ENCODE assay signal across 17 cellular contexts in the genomic region with DNA sequence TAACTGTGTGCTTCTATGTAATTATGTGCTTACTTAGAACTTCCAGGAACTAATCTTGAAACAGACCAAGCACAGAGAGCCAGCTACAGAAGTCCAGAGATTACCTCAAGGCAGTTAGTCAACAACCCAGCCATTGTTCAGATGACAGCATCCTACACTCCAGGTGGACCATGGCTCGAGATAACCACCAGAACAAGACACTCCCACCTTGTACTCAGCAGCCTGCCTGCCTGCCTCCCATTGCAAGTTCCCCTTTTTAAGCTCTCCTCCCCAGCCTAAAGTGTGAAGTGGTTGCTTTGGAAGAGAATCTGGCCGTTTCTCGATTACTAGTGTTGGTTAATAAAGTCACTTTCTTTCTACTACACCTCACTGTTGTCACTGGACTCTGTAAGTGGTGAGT.
DNase-seq lines count a peak whose midpoint lies in the region; ATAC-seq and TF ChIP-seq lines count a peak whose summit lies in the region.
"Had no signal": no experiment of that assay in that cellular context is flagged by ENCODE, and none has a peak within 500 bp of the region (broad histone marks: within the 10 kb centered on the region; RNA-seq: fewer than 3 reads in every experiment).

No MANE protein-coding gene starts in this region.

- ATAC-seq in GM19463 (IDR thresholded peaks at IDR 0.05; ENCODE audit: unreplicated experiment) (peak; percentile 52), esophagus mucosa (no peak), left lung (no peak)
- ATAC-seq: activated CD4-positive, CD25-positive, alpha-beta regulatory T cell treated with anti-CD3 and anti-CD28 coated beads, Interleukin-2, amount 50 U/mL, for 24 hours had no signal

- H3K4me1 ChIP-seq in left lung = no peaks in the 10 kb centered on the region
- H3K4me1 ChIP-seq: esophagus muscularis mucosa, suprapubic skin had no signal

- no peaks in the 10 kb centered on the region for H3K36me3 ChIP-seq in left lung
- H3K36me3 ChIP-seq: esophagus muscularis mucosa, suprapubic skin had no signal

- no peak overlapping the region for H3K27ac ChIP-seq in left lung
- H3K27ac ChIP-seq: esophagus muscularis mucosa, suprapubic skin had no signal

- CTCF ChIA-PET in activated naive CD4-positive, alpha-beta T cell treated with anti-CD3 and anti-CD28 coated beads, Interleukin-2, amount 10 ng/mL, durations not matched to agents 7 days and 5 days (lab: Charles Lee) = no interaction called here

- no peak overlapping the region for H3K4me3 Mint-ChIP-seq in activated naive CD4-positive, alpha-beta T cell treated with anti-CD3 and anti-CD28 coated beads, Interleukin-2, amount 10 ng/mL, durations not matched to agents 7 days and 5 days
- H3K4me3 Mint-ChIP-seq: naive B cell; T-helper 2 cell treated with Interferon-gamma antibody and Interleukin-4, amounts not matched to agents 5 μg/mL and 100 μg/mL, for 36 hours had no signal

- no peak overlapping the region for H3K4me3 ChIP-seq in GM12865 (ENCODE audit: low read depth, low read length)
- H3K4me3 ChIP-seq in epithelial cell of esophagus (ENCODE audit: low read length) = no peak overlapping the region
- H3K4me3 ChIP-seq in left lung = no peak overlapping the region
- H3K4me3 ChIP-seq: esophagus muscularis mucosa, lung, suprapubic skin had no signal

- H3K4me1 Mint-ChIP-seq in activated naive CD4-positive, alpha-beta T cell treated with anti-CD3 and anti-CD28 coated beads, Interleukin-2, amount 10 ng/mL, durations not matched to agents 7 days and 5 days = no peaks in the 10 kb centered on the region
- H3K4me1 Mint-ChIP-seq: naive B cell had no signal

- H3K36me3 Mint-ChIP-seq in activated naive CD4-positive, alpha-beta T cell treated with anti-CD3 and anti-CD28 coated beads, Interleukin-2, amount 10 ng/mL, durations not matched to agents 7 days and 5 days = no peaks in the 10 kb centered on the region
- H3K36me3 Mint-ChIP-seq: naive B cell had no signal

- intact Hi-C loops in left lung (cut with DNase I) = no loop called here

- no peaks in the 10 kb centered on the region for H3K9me3 Mint-ChIP-seq in activated naive CD4-positive, alpha-beta T cell treated with anti-CD3 and anti-CD28 coated beads, Interleukin-2, amount 10 ng/mL, durations not matched to agents 7 days and 5 days
- H3K9me3 Mint-ChIP-seq: T-helper 2 cell treated with Interferon-gamma antibody and Interleukin-4, amounts not matched to agents 5 μg/mL and 100 μg/mL, for 36 hours had no signal

- no peak overlapping the region for H3K27ac Mint-ChIP-seq in activated naive CD4-positive, alpha-beta T cell treated with anti-CD3 and anti-CD28 coated beads, Interleukin-2, amount 10 ng/mL, durations not matched to agents 7 days and 5 days
- H3K27ac Mint-ChIP-seq: naive B cell; T-helper 2 cell treated with Interferon-gamma antibody and Interleukin-4, amounts not matched to agents 5 μg/mL and 100 μg/mL, for 36 hours had no signal

- H3K27me3 Mint-ChIP-seq in activated naive CD4-positive, alpha-beta T cell treated with anti-CD3 and anti-CD28 coated beads, Interleukin-2, amount 10 ng/mL, durations not matched to agents 7 days and 5 days = no peaks in the 10 kb centered on the region
- H3K27me3 Mint-ChIP-seq: naive B cell had no signal

- no peaks in the 10 kb centered on the region for H3K9me3 ChIP-seq in left lung
- H3K9me3 ChIP-seq: esophagus muscularis mucosa, suprapubic skin had no signal

- DNase-seq in GM12865 (ENCODE audit: low read depth) (peak; percentile 10), Kasumi-1 (lab: John Stamatoyannopoulos, UW) (peak; percentile 56 to 71), epithelial cell of esophagus (ENCODE audit: low read depth) (peak; percentile 18), left lung (no peak)
- DNase-seq in activated naive CD4-positive, alpha-beta T cell treated with anti-CD3 and anti-CD28 coated beads, Interleukin-2, amount 10 ng/mL, durations not matched to agents 7 days and 5 days = no peak
- DNase-seq: COR-L47, GF-D8, naive B cell, NCI-H1105, posterior cingulate gyrus had no signal

- no peaks in the 10 kb centered on the region for H3K27me3 ChIP-seq in left lung
- H3K27me3 ChIP-seq: esophagus muscularis mucosa, suprapubic skin had no signal

- TF ChIP-seq CTCF in GM12865 (IDR thresholded peaks at IDR 0.05; ENCODE audit: insufficient read depth, low read depth, low read length, missing control alignments) = no peak
- no peak for TF ChIP-seq CTCF in epithelial cell of esophagus (IDR thresholded peaks at IDR 0.05; ENCODE audit: insufficient read depth, low read depth, low read length, missing control alignments)
- no peak for TF ChIP-seq CTCF in left lung (IDR thresholded peaks at IDR 0.05)

Comparison
In these comparisons a context has a peak if more than half of its experiments do, and no peak if none do; other contexts are left out.
1. DNase-seq: peak in GM12865 (single experiment), Kasumi-1 (2 of 2) and epithelial cell of esophagus (single experiment); none in left lung (0 of 2) and activated naive CD4-positive, alpha-beta T cell treated with anti-CD3 and anti-CD28 coated beads, Interleukin-2, amount 10 ng/mL, durations not matched to agents 7 days and 5 days (single experiment).